Comparison of ENCODE assay signal across 20 cellular contexts in genomic region chr12:25698782-25699181, GRCh38.
"Had no signal": no experiment of that assay in that cellular context is flagged by ENCODE, and none has a peak within 500 bp of the region (broad histone marks: within the 10 kb centered on the region; RNA-seq: fewer than 3 reads in every experiment).

No MANE protein-coding gene starts in this region.

- DNase-seq: cerebellar nuclear complex; effector CD8-positive, alpha-beta T cell; heart left ventricle; hippocampal formation; kidney glomerular epithelial cell; natural killer cell; occipital lobe; pancreas; right cardiac atrium; small intestine; stimulated activated CD4-positive, alpha-beta T cell treated with anti-CD3 and anti-CD28 coated beads, Interleukin-12 subunit alpha, Interleukin-12 subunit beta, amount 100 ng/mL, for 4 hours; stimulated activated naive CD4-positive, alpha-beta T cell; stomach; substantia nigra; transverse colon had no signal

- H3K27me3 Mint-ChIP-seq: progenitor cell of endocrine pancreas had no signal

- H3K27ac Mint-ChIP-seq: natural killer cell, progenitor cell of endocrine pancreas had no signal

- H3K36me3 Mint-ChIP-seq: natural killer cell had no signal

- H3K4me1 Mint-ChIP-seq: natural killer cell had no signal

- H3K36me3 ChIP-seq: heart left ventricle, pancreas, stomach, thoracic aorta, transverse colon had no signal

- H3K4me3 Mint-ChIP-seq: natural killer cell had no signal

- H3K27me3 ChIP-seq: heart left ventricle, pancreas, stomach, transverse colon had no signal

- H3K4me3 ChIP-seq: coronary artery, heart left ventricle, pancreas, stomach, thoracic aorta, transverse colon had no signal

- FAIRE-seq: frontal cortex, islet of Langerhans, pancreas, small intestine had no signal

- H3K4me1 ChIP-seq: heart left ventricle, pancreas, stomach, transverse colon had no signal

- H3K27ac ChIP-seq: coronary artery, heart left ventricle, pancreas, stomach, thoracic aorta, transverse colon had no signal

- H3K9me3 ChIP-seq: pancreas, thoracic aorta, transverse colon had no signal
